ENCODE assay signal across 12 cellular contexts in the genomic region with DNA sequence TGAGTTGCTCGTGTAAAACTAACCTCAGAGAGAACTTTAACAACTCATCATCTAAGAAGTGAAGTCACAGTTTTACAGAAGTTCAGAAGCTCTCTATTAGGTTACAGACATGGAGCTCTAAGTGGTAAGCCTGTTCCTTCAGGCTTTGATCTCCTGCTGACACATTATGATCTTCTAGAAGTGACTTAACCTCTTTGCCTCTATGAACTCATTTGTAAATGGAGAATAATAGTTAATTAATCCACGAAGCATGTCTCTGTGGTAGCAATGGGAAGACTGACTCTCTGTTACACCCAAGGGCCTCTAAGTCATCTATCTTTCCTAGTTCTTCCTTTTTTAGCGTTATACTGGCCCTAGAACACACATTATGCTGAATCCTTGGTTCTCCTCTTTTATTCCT.
DNase-seq lines count a peak whose midpoint lies in the region; ATAC-seq and TF ChIP-seq lines count a peak whose summit lies in the region.
"Had no signal": no experiment of that assay in that cellular context is flagged by ENCODE, and none has a peak within 500 bp of the region (broad histone marks: within the 10 kb centered on the region; RNA-seq: fewer than 3 reads in every experiment).

No MANE protein-coding gene starts in this region.

- intact Hi-C loops in Right ventricle myocardium superior (cut with DNase I): no loop called here
- intact Hi-C loops in left ventricle myocardium superior (cut with micrococcal nuclease): no loop called here
- intact Hi-C loops in upper lobe of right lung (cut with DNase I): no loop called here
- intact Hi-C loops in aorta (cut with DNase I): no loop called here

- no peak for DNase-seq in Right ventricle myocardium superior
- DNase-seq in left ventricle myocardium superior: no peak
- no peak for DNase-seq in RWPE2 (ENCODE audit: low spot score)
- DNase-seq in foreskin keratinocyte: peak; percentile 75 to 92
- no peak for DNase-seq in upper lobe of right lung
- DNase-seq in NOMO-1 (lab: John Stamatoyannopoulos, UW; ENCODE audit: unreplicated experiment in 2 of 2): no peak
- DNase-seq in aorta: no peak
- DNase-seq: activated naive CD8-positive, alpha-beta T cell treated with anti-CD3 and anti-CD28 coated beads, Interleukin-2, amount 10 ng/mL, durations not matched to agents 7 days and 5 days; NCI-H1092; NCI-H446 treated with DMSO at 0.1 percent for 48 hours; stimulated activated CD4-positive, alpha-beta T cell treated with anti-CD3 and anti-CD28 coated beads, Interleukin-2, amount 100 ng/mL, for 48 hours had no signal

- ATAC-seq in Right ventricle myocardium superior (ENCODE audit: poor library complexity) (peak; percentile 30), left ventricle myocardium superior (no peak), RWPE2 (ENCODE audit: low read depth) (peak; percentile 7; the same call in 2 of the 3 replicates), foreskin keratinocyte (peak; percentile 10), upper lobe of right lung (peak; percentile 8), GM18517 (IDR thresholded peaks at IDR 0.05; ENCODE audit: unreplicated experiment) (no peak), aorta (ENCODE audit: low FRiP score) (no peak)

- 61 to 69% methylated on average over 3 of the region's 3 CpGs for WGBS in aorta, 2 donors

- no peaks in the 10 kb centered on the region for H3K27me3 ChIP-seq in RWPE2 (ENCODE audit: insufficient read depth, poor library complexity, severe bottlenecking)
- no peaks in the 10 kb centered on the region for H3K27me3 ChIP-seq in foreskin keratinocyte
- H3K27me3 ChIP-seq in upper lobe of right lung: no peaks in the 10 kb centered on the region
- no peaks in the 10 kb centered on the region for H3K27me3 ChIP-seq in aorta (ENCODE audit: control insufficient read depth in 1 of 2, insufficient read depth in 2 of 2, low read length in 1 of 2)

- H3K36me3 ChIP-seq in RWPE2 (ENCODE audit: low read depth) (no peaks in the 10 kb centered on the region), upper lobe of right lung (no peaks in the 10 kb centered on the region), aorta (ENCODE audit: control insufficient read depth in 1 of 2, insufficient read depth in 2 of 2, low read length in 1 of 2) (no peaks in the 10 kb centered on the region)

- H3K27ac ChIP-seq in RWPE2 (ENCODE audit: poor library complexity, severe bottlenecking) (peak overlapping the region; percentile 87), foreskin keratinocyte (peak overlapping the region; percentile 91), upper lobe of right lung (no peak overlapping the region), aorta (ENCODE audit: low read depth in 1 of 2, low read length in 2 of 2) (no peak overlapping the region)

- H3K4me1 ChIP-seq in RWPE2 (ENCODE audit: insufficient read depth, poor library complexity, severe bottlenecking) (peaks cover 40% of the 10 kb centered on the region), foreskin keratinocyte (peaks cover 42% of the 10 kb centered on the region), upper lobe of right lung (peaks cover 9% of the 10 kb centered on the region), aorta (ENCODE audit: control insufficient read depth in 1 of 2, insufficient read depth in 2 of 2, low read length in 2 of 2) (no peaks in the 10 kb centered on the region)

- no peak overlapping the region for H3K4me3 ChIP-seq in RWPE2 (ENCODE audit: severe bottlenecking)
- H3K4me3 ChIP-seq in upper lobe of right lung: no peak overlapping the region
- no peak overlapping the region for H3K4me3 ChIP-seq in aorta (ENCODE audit: low read length in 2 of 2)

- TF ChIP-seq CTCF in RWPE2 (IDR thresholded peaks at IDR 0.05; ENCODE audit: poor library complexity, severe bottlenecking) (no peak), foreskin keratinocyte (conservative IDR thresholded peaks at IDR 0.05) (no peak), upper lobe of right lung (IDR thresholded peaks at IDR 0.05) (no peak)

- H3K9me3 ChIP-seq in RWPE2 (ENCODE audit: severe bottlenecking) (no peaks in the 10 kb centered on the region), upper lobe of right lung (no peaks in the 10 kb centered on the region), aorta (ENCODE audit: control insufficient read depth, low read length) (no peaks in the 10 kb centered on the region)

Comparison
In these comparisons a context has a peak if more than half of its experiments do, and no peak if none do; other contexts are left out.
1. ATAC-seq: peak in Right ventricle myocardium superior (single experiment), RWPE2 (single experiment), foreskin keratinocyte (single experiment) and upper lobe of right lung (single experiment); none in left ventricle myocardium superior (single experiment), GM18517 (single experiment) and aorta (single experiment).
2. DNase-seq: peak in foreskin keratinocyte (2 of 2); none in Right ventricle myocardium superior (single experiment), left ventricle myocardium superior (single experiment), RWPE2 (single experiment), upper lobe of right lung (single experiment), NOMO-1 (0 of 2) and aorta (0 of 2).
3. H3K27ac ChIP-seq: peak in RWPE2 (single experiment) and foreskin keratinocyte (single experiment); none in upper lobe of right lung (single experiment) and aorta (0 of 2).